20 cellular contexts compared by ENCODE assay signal in the genomic region with DNA sequence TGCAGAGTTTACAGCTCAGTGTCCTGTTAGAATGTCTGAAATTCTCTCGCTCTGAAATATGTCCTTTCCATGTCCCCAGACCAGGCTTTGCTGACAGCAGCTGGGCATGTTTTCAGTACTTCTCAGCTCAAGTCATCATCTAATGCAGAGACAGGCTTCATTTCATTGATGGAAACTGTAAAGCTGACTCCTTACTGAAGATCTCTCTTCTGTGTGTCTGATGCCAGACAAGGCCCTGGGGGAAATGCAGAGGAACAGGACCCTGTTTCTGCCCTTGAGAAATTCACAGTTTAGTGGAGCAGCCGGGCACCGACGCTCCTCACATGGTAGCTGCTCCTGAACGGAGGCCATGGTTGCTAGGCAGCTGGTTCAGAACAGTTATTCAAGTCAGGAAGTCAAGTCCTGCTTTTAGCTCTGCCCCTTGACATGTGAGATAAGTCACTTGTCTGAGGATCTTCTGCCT. TPM values are rescaled to one million over a fixed set of nuclear protein-coding genes. Genes with fewer than 3 reads are reported as not detected.
DNase-seq lines count a peak whose midpoint lies in the region; ATAC-seq and TF ChIP-seq lines count a peak whose summit lies in the region.
"Had no signal": no experiment of that assay in that cellular context is flagged by ENCODE, and none has a peak within 500 bp of the region (broad histone marks: within the 10 kb centered on the region; RNA-seq: fewer than 3 reads in every experiment).

No MANE protein-coding gene starts in this region.

- no peaks in the 10 kb centered on the region for H3F3A ChIP-seq in smooth muscle cell (ENCODE audit: low read depth)

- no peaks in the 10 kb centered on the region for H3K9me3 ChIP-seq in lower lobe of right lung
- H3K9me3 ChIP-seq in smooth muscle cell (replicated peaks; ENCODE audit: low read depth), result no peaks in the 10 kb centered on the region
- H3K9me3 ChIP-seq: Caco-2, vagina had no signal

- intact Hi-C loops in lower lobe of right lung (cut with DNase I), result no loop called here

- no peaks in the 10 kb centered on the region for H3K36me3 ChIP-seq in lower lobe of right lung
- H3K36me3 ChIP-seq in smooth muscle cell (ENCODE audit: low read depth), result no peaks in the 10 kb centered on the region
- H3K36me3 ChIP-seq: vagina had no signal

- H3K79me2 ChIP-seq in smooth muscle cell (ENCODE audit: low read depth), result no peaks in the 10 kb centered on the region

- TF ChIP-seq CTCF in lower lobe of right lung (IDR thresholded peaks at IDR 0.05), result no peak
- TF ChIP-seq CTCF in smooth muscle cell (IDR thresholded peaks at IDR 0.05; ENCODE audit: borderline replicate concordance, insufficient read depth, poor library complexity, severe bottlenecking), result no peak

- H3K4me2 ChIP-seq in smooth muscle cell, result no peak overlapping the region

- peak overlapping the region; percentile 21 for H3K27ac ChIP-seq in lower lobe of right lung
- no peak overlapping the region for H3K27ac ChIP-seq in smooth muscle cell (ENCODE audit: low read depth)
- H3K27ac ChIP-seq: vagina had no signal

- H3K27me3 ChIP-seq in lower lobe of right lung (ENCODE audit: low read depth) (no peaks in the 10 kb centered on the region), smooth muscle cell (ENCODE audit: low read depth) (peaks cover 10% of the 10 kb centered on the region)
- H3K27me3 ChIP-seq: vagina had no signal

- ATAC-seq in lower lobe of right lung, result peak; percentile 28 to 32
- ATAC-seq: left colon; natural killer cell treated with Interleukin-12 subunit alpha and Interleukin-12 subunit beta and Interleukin-15 and Interleukin-18, amount 100 ng/mL, for 72 hours had no signal

- peak overlapping the region; percentile 26 for H2AFZ ChIP-seq in smooth muscle cell (ENCODE audit: low read depth)

- H3K4me1 ChIP-seq in lower lobe of right lung, result peaks cover 5% of the 10 kb centered on the region
- no peaks in the 10 kb centered on the region for H3K4me1 ChIP-seq in smooth muscle cell (ENCODE audit: low read depth)
- H3K4me1 ChIP-seq: Caco-2, vagina had no signal

- DNase-seq in NCI-H510A treated with DMSO at 0.1 percent for 48 hours (lab: John Stamatoyannopoulos, UW) (peak; percentile 8), NCI-H510A (lab: John Stamatoyannopoulos, UW) (no peak), epidermal melanocyte (ENCODE audit: insufficient read length, low spot score) (peak; percentile 46), lower lobe of right lung (no peak), smooth muscle cell (lab: John Stamatoyannopoulos, UW; ENCODE audit: unreplicated experiment) (no peak), SHP77 (lab: John Stamatoyannopoulos, UW) (no peak)
- no peak for DNase-seq in stimulated activated CD4-positive, alpha-beta T cell treated with anti-CD3 and anti-CD28 coated beads, Interleukin-1b, Interleukin-23, amount 100 ng/mL, for 48 hours
- DNase-seq in activated CD4-positive, CD25-positive, alpha-beta regulatory T cell treated with anti-CD3 and anti-CD28 coated beads, Interleukin-2, amount 50 U/mL, for 72 hours, result no peak
- DNase-seq: ACHN; activated CD4-positive, alpha-beta T cell treated with anti-CD3 and anti-CD28 coated beads, Interleukin-2, amount 10 ng/mL, durations not matched to agents 24 days and 14 days; activated T-cell treated with anti-CD3 and anti-CD28 coated beads, Interleukin-2, amount 50 U/mL, for 48 hours; Caco-2; cerebellar nuclear complex; left colon; NCI-H1105; NCI-H526 treated with DMSO at 0.1 percent for 48 hours; RPMI8226; T-helper 2 cell had no signal

- no peaks in the 10 kb centered on the region for H4K20me1 ChIP-seq in smooth muscle cell (ENCODE audit: low read depth)

- no peak overlapping the region for H3K4me3 ChIP-seq in lower lobe of right lung
- no peak overlapping the region for H3K4me3 ChIP-seq in smooth muscle cell
- H3K4me3 ChIP-seq: vagina had no signal

- 48% methylated on average over 5 of the region's 5 CpGs for WGBS in smooth muscle cell (ENCODE audit: low lambda C conversion rate)

- no peak overlapping the region for H3K9ac ChIP-seq in smooth muscle cell (ENCODE audit: low read depth)

RNA-seq across cellular contexts. Expression of a gene that starts 24.6 kb away (rescaled TPM):
- total RNA-seq in lower lobe of right lung (15.2 TPM), smooth muscle cell (17.0 and 21.8 TPM in 2 replicates)
- polyA plus RNA-seq in smooth muscle cell, result 10.9 and 14.8 TPM in 2 replicates

Comparison
In these comparisons a context has a peak if more than half of its experiments do, and no peak if none do; other contexts are left out.
1. DNase-seq: peak in NCI-H510A treated with DMSO at 0.1 percent for 48 hours (single experiment) and epidermal melanocyte (single experiment); none in NCI-H510A (single experiment), lower lobe of right lung (single experiment), smooth muscle cell (single experiment), stimulated activated CD4-positive, alpha-beta T cell treated with anti-CD3 and anti-CD28 coated beads, Interleukin-1b, Interleukin-23, amount 100 ng/mL, for 48 hours (single experiment), SHP77 (0 of 2) and activated CD4-positive, CD25-positive, alpha-beta regulatory T cell treated with anti-CD3 and anti-CD28 coated beads, Interleukin-2, amount 50 U/mL, for 72 hours (single experiment).